32 cellular contexts compared by ENCODE assay signal in the genomic region with DNA sequence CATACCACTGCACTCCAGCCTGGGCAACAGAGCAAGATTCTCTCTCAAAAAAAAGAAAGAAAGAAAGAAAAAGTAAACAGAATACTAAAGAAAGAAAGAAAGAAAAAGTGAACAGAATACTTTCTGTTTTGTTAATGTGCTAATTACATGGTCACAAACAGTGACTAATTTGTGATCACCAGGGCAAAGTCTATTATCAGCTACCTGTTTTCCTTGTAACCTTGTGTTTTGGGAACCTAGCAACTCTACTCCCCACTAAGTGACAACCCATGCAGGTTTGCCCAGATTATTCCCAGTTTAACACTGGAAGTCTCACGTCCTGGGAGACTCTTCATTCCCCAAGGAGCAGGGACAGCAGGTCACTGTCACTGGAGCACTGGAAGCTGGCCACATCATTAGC. TPM values are rescaled to one million over a fixed set of nuclear protein-coding genes. Genes with fewer than 3 reads are reported as not detected.
"Had no signal": no experiment of that assay in that cellular context is flagged by ENCODE, and none has a peak within 500 bp of the region (broad histone marks: within the 10 kb centered on the region; RNA-seq: fewer than 3 reads in every experiment).

No MANE protein-coding gene starts in this region.

- H3K27me3 ChIP-seq: foreskin keratinocyte, hepatocyte, left lung, neural progenitor cell, right atrium auricular region, stomach, thyroid gland had no signal

- DNase-seq: dermis blood vessel endothelial cell; effector memory CD4-positive, alpha-beta T cell; foreskin keratinocyte; heart left ventricle; left cardiac atrium; left lung; stimulated activated CD4-positive, alpha-beta T cell treated with anti-CD3 and anti-CD28 coated beads, Interleukin-2, amount 100 ng/mL, for 24 hours; stimulated activated CD4-positive, alpha-beta T cell treated with anti-CD3 and anti-CD28 coated beads, Interleukin-4, amount 100 ng/mL, for 24 hours; stimulated activated naive CD4-positive, alpha-beta T cell treated with Interleukin-2 at 50 U/mL for 16 hours; stomach; thyroid gland had no signal

- H3K27ac ChIP-seq: coronary artery, esophagus muscularis mucosa, foreskin keratinocyte, gastroesophageal sphincter, heart left ventricle, hepatocyte, left lung, neural progenitor cell, prostate gland, right atrium auricular region, stomach, thyroid gland had no signal

- H2AFZ ChIP-seq: hepatocyte, neural progenitor cell had no signal

- H3K4me3 ChIP-seq: coronary artery, esophagus muscularis mucosa, gastroesophageal sphincter, heart left ventricle, hepatocyte, left lung, neural progenitor cell, prostate gland, right atrium auricular region, stomach, thyroid gland had no signal

- H3K79me2 ChIP-seq: hepatocyte had no signal

- ATAC-seq: foreskin keratinocyte; gastroesophageal sphincter; heart left ventricle; left cardiac atrium; left lung; sciatic nerve; stimulated activated effector memory CD8-positive, alpha-beta T cell treated with anti-CD3 and anti-CD28 coated beads, Interleukin-12 subunit alpha, Interleukin-12 subunit beta, amount 100 ng/mL, for 72 hours had no signal

- H3K9me3 Mint-ChIP-seq: nephron; neural progenitor cell; stimulated activated effector memory CD8-positive, alpha-beta T cell treated with anti-CD3 and anti-CD28 coated beads, Interleukin-12 subunit alpha, Interleukin-12 subunit beta, amount 100 ng/mL, for 72 hours; type B pancreatic cell had no signal

- H3K4me2 ChIP-seq: hepatocyte, neural progenitor cell had no signal

- H3K4me3 Mint-ChIP-seq: nephron; neural progenitor cell; stimulated activated effector memory CD8-positive, alpha-beta T cell treated with anti-CD3 and anti-CD28 coated beads, Interleukin-12 subunit alpha, Interleukin-12 subunit beta, amount 100 ng/mL, for 72 hours; type B pancreatic cell had no signal

- H3K4me1 ChIP-seq: esophagus muscularis mucosa, gastroesophageal sphincter, heart left ventricle, left lung, neural progenitor cell, prostate gland, right atrium auricular region, stomach, thyroid gland had no signal

- H3K4me1 Mint-ChIP-seq: nephron; neural progenitor cell; stimulated activated effector memory CD8-positive, alpha-beta T cell treated with anti-CD3 and anti-CD28 coated beads, Interleukin-12 subunit alpha, Interleukin-12 subunit beta, amount 100 ng/mL, for 72 hours had no signal

- H3K27ac Mint-ChIP-seq: nephron; neural progenitor cell; stimulated activated effector memory CD8-positive, alpha-beta T cell treated with anti-CD3 and anti-CD28 coated beads, Interleukin-12 subunit alpha, Interleukin-12 subunit beta, amount 100 ng/mL, for 72 hours; type B pancreatic cell had no signal

- H3K9me3 ChIP-seq: esophagus muscularis mucosa, heart left ventricle, left lung, prostate gland, right atrium auricular region, stomach, thyroid gland had no signal

- H3K36me3 Mint-ChIP-seq: neural progenitor cell; stimulated activated effector memory CD8-positive, alpha-beta T cell treated with anti-CD3 and anti-CD28 coated beads, Interleukin-12 subunit alpha, Interleukin-12 subunit beta, amount 100 ng/mL, for 72 hours; type B pancreatic cell had no signal

- H3K36me3 ChIP-seq: esophagus muscularis mucosa, gastroesophageal sphincter, heart left ventricle, left lung, neural progenitor cell, prostate gland, right atrium auricular region, stomach, thyroid gland had no signal

RNA-seq across cellular contexts. Expression of gene UGT1A9, which starts 16.7 kb away (rescaled TPM):
- total RNA-seq: endothelial cell of umbilical vein, epithelial cell of proximal tubule, esophagus muscularis mucosa, fibroblast of lung, foreskin keratinocyte, gastroesophageal sphincter, heart left ventricle, kidney epithelial cell, left lung, lower leg skin, mesenteric fat pad, osteocyte, prostate gland, right atrium auricular region, sciatic nerve, subcutaneous adipose tissue, temporal lobe, thyroid gland, urinary bladder had no signal

RNA-seq across cellular contexts. Expression of gene UGT1A10, which starts 18.8 kb away (rescaled TPM):
- total RNA-seq: dermis blood vessel endothelial cell, endothelial cell of umbilical vein, epithelial cell of proximal tubule, esophagus muscularis mucosa, fibroblast of lung, foreskin keratinocyte, heart left ventricle, hepatocyte, kidney epithelial cell, left cardiac atrium, left lung, mesenteric fat pad, osteocyte, prostate gland, right atrium auricular region, sciatic nerve, subcutaneous adipose tissue, temporal lobe, urinary bladder had no signal

RNA-seq across cellular contexts. Expression of gene UGT1A7, which starts 26.7 kb away (rescaled TPM):
- total RNA-seq: dermis blood vessel endothelial cell, endothelial cell of umbilical vein, epithelial cell of proximal tubule, fibroblast of lung, heart left ventricle, kidney epithelial cell, left cardiac atrium, left lung, osteocyte, right atrium auricular region, sciatic nerve, temporal lobe, thyroid gland had no signal

RNA-seq across cellular contexts. Expression of gene UGT1A8, which starts 37.6 kb away (rescaled TPM):
- total RNA-seq: dermis blood vessel endothelial cell, endothelial cell of umbilical vein, epithelial cell of proximal tubule, esophagus muscularis mucosa, fibroblast of lung, foreskin keratinocyte, gastroesophageal sphincter, heart left ventricle, kidney epithelial cell, left cardiac atrium, left lung, lower leg skin, mesenteric fat pad, osteocyte, prostate gland, right atrium auricular region, sciatic nerve, subcutaneous adipose tissue, temporal lobe had no signal

RNA-seq across cellular contexts. Expression of gene UGT1A6, which starts 37.6 kb away (rescaled TPM):
- total RNA-seq: endothelial cell of umbilical vein, esophagus muscularis mucosa, fibroblast of lung, heart left ventricle, left cardiac atrium, mesenteric fat pad, osteocyte, right atrium auricular region, sciatic nerve, subcutaneous adipose tissue, temporal lobe had no signal
